16 cellular contexts compared by ENCODE assay signal in the genomic region with DNA sequence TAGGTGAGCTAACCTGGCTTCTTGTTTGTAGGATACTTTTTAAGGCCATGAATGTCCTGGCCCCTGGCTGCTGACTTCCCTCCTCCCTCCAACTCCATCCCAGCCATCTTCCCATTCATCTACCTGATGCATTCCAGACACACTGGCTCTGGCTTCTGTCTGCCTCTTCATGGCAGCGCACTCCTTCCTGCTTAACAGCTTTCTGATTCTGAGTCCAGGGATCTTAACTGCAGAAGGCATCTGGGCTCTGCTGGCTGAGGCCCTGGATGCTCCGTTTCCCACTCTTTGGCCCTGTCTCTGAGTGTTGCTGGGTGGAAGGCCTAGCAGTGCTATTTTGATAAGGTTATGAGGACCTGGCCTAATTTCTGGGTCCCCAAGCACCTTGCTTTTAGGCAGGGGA. TPM values are rescaled to one million over a fixed set of nuclear protein-coding genes. Genes with fewer than 3 reads are reported as not detected.
"Had no signal": no experiment of that assay in that cellular context is flagged by ENCODE, and none has a peak within 500 bp of the region (broad histone marks: within the 10 kb centered on the region; RNA-seq: fewer than 3 reads in every experiment).

No MANE protein-coding gene starts in this region.

- H3K9me3 Mint-ChIP-seq: memory B cell; natural killer cell treated with Interleukin-12 subunit alpha and Interleukin-12 subunit beta and Interleukin-15 and Interleukin-18, amount 100 ng/mL, for 72 hours had no signal

- H3K4me3 Mint-ChIP-seq: activated CD8-positive, alpha-beta memory T cell treated with anti-CD3 and anti-CD28 coated beads, Interleukin-2, amount 10 ng/mL, durations not matched to agents 7 days and 5 days; memory B cell; natural killer cell treated with Interleukin-12 subunit alpha and Interleukin-12 subunit beta and Interleukin-15 and Interleukin-18, amount 100 ng/mL, for 72 hours had no signal

- H3K27me3 ChIP-seq: uterus had no signal

- H3K9me3 ChIP-seq: stomach, uterus had no signal

- H3K27ac ChIP-seq: cardiac muscle cell, left ventricle myocardium inferior had no signal

- DNase-seq: activated CD8-positive, alpha-beta memory T cell treated with anti-CD3 and anti-CD28 coated beads, Interleukin-2, amount 10 ng/mL, durations not matched to agents 7 days and 5 days; activated naive CD4-positive, alpha-beta T cell treated with anti-CD3 and anti-CD28 coated beads, Interleukin-2, amount 50 U/mL, for 16 hours; activated T-cell treated with anti-CD3 and anti-CD28 coated beads, Interleukin-2, amount 50 U/mL, for 1 hour; hippocampal formation; kidney; left ventricle myocardium inferior; stomach; SW 1271; uterus had no signal

- H3K4me3 ChIP-seq: cardiac muscle cell, left ventricle myocardium inferior, stomach, uterus had no signal

- ATAC-seq: activated CD4-positive, CD25-positive, alpha-beta regulatory T cell treated with anti-CD3 and anti-CD28 coated beads, Interleukin-2, amount 50 U/mL, for 24 hours; activated CD8-positive, alpha-beta memory T cell treated with anti-CD3 and anti-CD28 coated beads, Interleukin-2, amount 10 ng/mL, durations not matched to agents 7 days and 5 days; esophagus mucosa; natural killer cell treated with Interleukin-12 subunit alpha and Interleukin-12 subunit beta and Interleukin-15 and Interleukin-18, amount 100 ng/mL, for 72 hours; sciatic nerve had no signal

- H3K36me3 ChIP-seq: cardiac muscle cell, left ventricle myocardium inferior, uterus had no signal

- H3K36me3 Mint-ChIP-seq: activated CD8-positive, alpha-beta memory T cell treated with anti-CD3 and anti-CD28 coated beads, Interleukin-2, amount 10 ng/mL, durations not matched to agents 7 days and 5 days; memory B cell; natural killer cell treated with Interleukin-12 subunit alpha and Interleukin-12 subunit beta and Interleukin-15 and Interleukin-18, amount 100 ng/mL, for 72 hours had no signal

- H3K27ac Mint-ChIP-seq: activated CD8-positive, alpha-beta memory T cell treated with anti-CD3 and anti-CD28 coated beads, Interleukin-2, amount 10 ng/mL, durations not matched to agents 7 days and 5 days; memory B cell; natural killer cell treated with Interleukin-12 subunit alpha and Interleukin-12 subunit beta and Interleukin-15 and Interleukin-18, amount 100 ng/mL, for 72 hours had no signal

RNA-seq across cellular contexts. Expression of a gene that starts 1.8 kb away (rescaled TPM):
- total RNA-seq: natural killer cell treated with Interleukin-12 subunit alpha and Interleukin-12 subunit beta and Interleukin-15 and Interleukin-18, amount 100 ng/mL, for 72 hours; pulmonary artery endothelial cell had no signal

RNA-seq across cellular contexts. Expression of a gene that starts 43.3 kb away (rescaled TPM):
- total RNA-seq: natural killer cell treated with Interleukin-12 subunit alpha and Interleukin-12 subunit beta and Interleukin-15 and Interleukin-18, amount 100 ng/mL, for 72 hours had no signal
